In the genomic region with DNA sequence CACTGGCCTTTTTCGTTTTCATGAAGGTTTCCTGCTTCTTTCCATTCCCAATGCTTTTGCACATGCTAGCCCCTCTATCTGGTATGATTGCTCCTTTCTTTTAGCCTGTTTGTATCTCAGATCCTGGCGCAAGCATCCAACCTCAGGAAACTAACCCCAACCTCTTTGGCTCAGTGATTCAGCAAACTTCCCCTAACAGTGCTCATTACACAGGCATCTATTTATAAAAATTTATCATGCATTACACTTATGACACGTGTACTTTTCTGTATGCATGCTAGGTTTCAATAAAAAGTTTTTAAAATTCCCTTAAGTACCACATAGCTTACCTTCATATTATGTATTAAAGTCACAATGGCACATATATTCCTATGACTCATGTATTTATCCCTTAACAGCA, we compare ENCODE assay signal across 30 cellular contexts.
"Had no signal": no experiment of that assay in that cellular context is flagged by ENCODE, and none has a peak within 500 bp of the region (broad histone marks: within the 10 kb centered on the region; RNA-seq: fewer than 3 reads in every experiment).

No MANE protein-coding gene starts in this region.

- H3K4me2 ChIP-seq: SK-N-SH had no signal

- H3K4me3 ChIP-seq: body of pancreas, breast epithelium, SJSA1 had no signal

- FAIRE-seq: astrocyte, TTC549 had no signal

- H3K9me3 ChIP-seq: body of pancreas, breast epithelium, SJSA1, SK-N-SH had no signal

- H3K36me3 Mint-ChIP-seq: activated naive CD4-positive, alpha-beta T cell treated with anti-CD3 and anti-CD28 coated beads, Interleukin-2, amount 50 U/mL, for 24 hours; activated naive CD8-positive, alpha-beta T cell treated with anti-CD3 and anti-CD28 coated beads, Interleukin-2, amount 10 ng/mL, durations not matched to agents 7 days and 5 days had no signal

- H3K4me1 Mint-ChIP-seq: activated CD4-positive, alpha-beta T cell treated with anti-CD3 and anti-CD28 coated beads, Interleukin-2, amount 10 ng/mL, durations not matched to agents 7 days and 5 days; activated naive CD4-positive, alpha-beta T cell treated with anti-CD3 and anti-CD28 coated beads, Interleukin-2, amount 50 U/mL, for 24 hours; activated naive CD8-positive, alpha-beta T cell treated with anti-CD3 and anti-CD28 coated beads, Interleukin-2, amount 10 ng/mL, durations not matched to agents 7 days and 5 days had no signal

- H3K4me1 ChIP-seq: body of pancreas, breast epithelium, SJSA1 had no signal

- DNase-seq: activated CD4-positive, alpha-beta T cell treated with anti-CD3 and anti-CD28 coated beads, Interleukin-2, amount 10 ng/mL, durations not matched to agents 7 days and 5 days; activated CD4-positive, alpha-beta T cell treated with anti-CD3 and anti-CD28 coated beads, Interleukin-2, amount 50 U/mL, for 48 hours; activated CD8-positive, alpha-beta T cell treated with anti-CD3 and anti-CD28 coated beads, Interleukin-2, amount 10 ng/mL, durations not matched to agents 7 days and 5 days; activated gamma-delta T cell; activated naive CD4-positive, alpha-beta T cell treated with Interleukin-2 at 50 U/mL for 16 hours; activated naive CD8-positive, alpha-beta T cell treated with anti-CD3 and anti-CD28 coated beads, Interleukin-2, amount 10 ng/mL, durations not matched to agents 7 days and 5 days; activated T-cell treated with anti-CD3 and anti-CD28 coated beads, Interleukin-2, amount 50 U/mL, for 24 hours; amygdala; body of pancreas; Kasumi-1; MM.1S; MV-4-11; NCI-H1092; NCI-H1417; NCI-H146; NCI-H187 treated with DMSO at 0.1 percent for 48 hours; NCI-H2081 treated with DMSO at 0.1 percent for 48 hours; NCI-H345; NCI-H524 treated with DMSO at 0.1 percent for 48 hours; SHP77 treated with DMSO at 0.1 percent for 48 hours; SK-N-SH had no signal

- ATAC-seq: activated CD8-positive, alpha-beta T cell treated with anti-CD3 and anti-CD28 coated beads, Interleukin-2, amount 10 ng/mL, durations not matched to agents 7 days and 5 days; body of pancreas; Panc1 had no signal

- H3K9ac ChIP-seq: SK-N-SH had no signal

- H3K27me3 ChIP-seq: body of pancreas, breast epithelium had no signal

- H3K27ac Mint-ChIP-seq: activated CD4-positive, alpha-beta T cell treated with anti-CD3 and anti-CD28 coated beads, Interleukin-2, amount 10 ng/mL, durations not matched to agents 7 days and 5 days; activated CD8-positive, alpha-beta T cell treated with anti-CD3 and anti-CD28 coated beads, Interleukin-2, amount 10 ng/mL, durations not matched to agents 7 days and 5 days; activated naive CD4-positive, alpha-beta T cell treated with anti-CD3 and anti-CD28 coated beads, Interleukin-2, amount 50 U/mL, for 24 hours; activated naive CD8-positive, alpha-beta T cell treated with anti-CD3 and anti-CD28 coated beads, Interleukin-2, amount 10 ng/mL, durations not matched to agents 7 days and 5 days; activated T-cell treated with anti-CD3 and anti-CD28 coated beads, Interleukin-2, amount 50 U/mL, for 24 hours; activated T-helper 2 cell treated with anti-CD3 and anti-CD28 coated beads, Interferon-gamma antibody, Interleukin-2, Interleukin-4, amounts not matched to agents 10 μg/mL and 5 μg/mL and 100 μg/mL, durations not matched to agents 14 hours and 24 hours and 36 hours; T-helper 1 cell treated with Interleukin-12 subunit alpha and Interleukin-12 subunit beta and Interleukin-4 antibody, amounts not matched to agents 30 μg/mL and 1 μg/mL, for 36 hours; T-helper 2 cell treated with Interferon-gamma antibody and Interleukin-4, amounts not matched to agents 5 μg/mL and 100 μg/mL, for 36 hours had no signal

- H3K36me3 ChIP-seq: breast epithelium, SJSA1 had no signal

- H3K27ac ChIP-seq: body of pancreas, breast epithelium, SJSA1 had no signal

- H3K4me3 Mint-ChIP-seq: activated CD4-positive, alpha-beta T cell treated with anti-CD3 and anti-CD28 coated beads, Interleukin-2, amount 10 ng/mL, durations not matched to agents 7 days and 5 days; activated CD8-positive, alpha-beta T cell treated with anti-CD3 and anti-CD28 coated beads, Interleukin-2, amount 10 ng/mL, durations not matched to agents 7 days and 5 days; activated naive CD4-positive, alpha-beta T cell treated with anti-CD3 and anti-CD28 coated beads, Interleukin-2, amount 50 U/mL, for 24 hours; activated naive CD8-positive, alpha-beta T cell treated with anti-CD3 and anti-CD28 coated beads, Interleukin-2, amount 10 ng/mL, durations not matched to agents 7 days and 5 days; activated T-cell treated with anti-CD3 and anti-CD28 coated beads, Interleukin-2, amount 50 U/mL, for 24 hours; T-helper 1 cell treated with Interleukin-12 subunit alpha and Interleukin-12 subunit beta and Interleukin-4 antibody, amounts not matched to agents 30 μg/mL and 1 μg/mL, for 36 hours; T-helper 2 cell treated with Interferon-gamma antibody and Interleukin-4, amounts not matched to agents 5 μg/mL and 100 μg/mL, for 36 hours had no signal

- H3K9me3 Mint-ChIP-seq: activated CD4-positive, alpha-beta T cell treated with anti-CD3 and anti-CD28 coated beads, Interleukin-2, amount 10 ng/mL, durations not matched to agents 7 days and 5 days; activated naive CD4-positive, alpha-beta T cell treated with anti-CD3 and anti-CD28 coated beads, Interleukin-2, amount 50 U/mL, for 24 hours; activated naive CD8-positive, alpha-beta T cell treated with anti-CD3 and anti-CD28 coated beads, Interleukin-2, amount 10 ng/mL, durations not matched to agents 7 days and 5 days; activated T-cell treated with anti-CD3 and anti-CD28 coated beads, Interleukin-2, amount 50 U/mL, for 24 hours; activated T-helper 2 cell treated with anti-CD3 and anti-CD28 coated beads, Interferon-gamma antibody, Interleukin-2, Interleukin-4, amounts not matched to agents 10 μg/mL and 5 μg/mL and 100 μg/mL, durations not matched to agents 14 hours and 24 hours and 36 hours; T-helper 1 cell treated with Interleukin-12 subunit alpha and Interleukin-12 subunit beta and Interleukin-4 antibody, amounts not matched to agents 30 μg/mL and 1 μg/mL, for 36 hours; T-helper 2 cell treated with Interferon-gamma antibody and Interleukin-4, amounts not matched to agents 5 μg/mL and 100 μg/mL, for 36 hours had no signal
